Comparison of ENCODE assay signal across 8 cellular contexts in genomic region chr9:127223810-127224177, GRCh38. TPM values are rescaled to one million over a fixed set of nuclear protein-coding genes. Genes with fewer than 3 reads are reported as not detected.
DNase-seq lines count a peak whose midpoint lies in the region; ATAC-seq and TF ChIP-seq lines count a peak whose summit lies in the region.

No MANE protein-coding gene starts in this region.

- DNase-seq in MG63 (no peak), nephron progenitor cell (no peak), MV-4-11 (lab: John Stamatoyannopoulos, UW) (no peak), putamen (ENCODE audit: low spot score) (no peak), NCI-H1436 treated with DMSO at 0.1 percent for 48 hours (lab: John Stamatoyannopoulos, UW) (no peak)

- H4K20me1 ChIP-seq in BLaER1 = peaks cover 16% of the 10 kb centered on the region

- TF ChIP-seq CTCF in nephron progenitor cell (IDR thresholded peaks at IDR 0.05) = no peak

- no peak overlapping the region for H3K9ac ChIP-seq in BLaER1
- H3K9ac ChIP-seq in duodenal mucosa (ENCODE audit: low read depth in 1 of 2, low read length in 2 of 2) = no peak overlapping the region

- H3K9me3 Mint-ChIP-seq in nephron progenitor cell = no peaks in the 10 kb centered on the region

- H3K4me2 ChIP-seq in BLaER1 = peak overlapping the region; percentile 90

- H3K36me3 Mint-ChIP-seq in nephron progenitor cell (ENCODE audit: low read depth) = no peaks in the 10 kb centered on the region

- peaks cover 38% of the 10 kb centered on the region for H3K4me1 ChIP-seq in BLaER1
- peaks cover 0 to 9% of the 10 kb centered on the region in 2 donors for H3K4me1 ChIP-seq in duodenal mucosa (ENCODE audit: control insufficient read depth in 1 of 2, insufficient read depth in 2 of 2, low read length in 2 of 2)

- H3K4me3 Mint-ChIP-seq in nephron progenitor cell = peak overlapping the region; percentile 84

- peaks cover 67% of the 10 kb centered on the region for H3K27me3 Mint-ChIP-seq in nephron progenitor cell (ENCODE audit: low read depth, poor library complexity)

- no peak for ATAC-seq in HG03469 (IDR thresholded peaks at IDR 0.05; ENCODE audit: unreplicated experiment)

- peaks cover 15% of the 10 kb centered on the region for H3K27me3 ChIP-seq in BLaER1
- H3K27me3 ChIP-seq in MG63 = peaks cover 19% of the 10 kb centered on the region
- H3K27me3 ChIP-seq in duodenal mucosa (ENCODE audit: control insufficient read depth in 1 of 2, insufficient read depth in 2 of 2, low read length in 2 of 2) = no peaks in the 10 kb centered on the region

- H3K36me3 ChIP-seq in BLaER1 (no peaks in the 10 kb centered on the region), MG63 (no peaks in the 10 kb centered on the region; the same call in 1 of the 2 replicates), duodenal mucosa (ENCODE audit: control insufficient read depth in 1 of 2, insufficient read depth in 2 of 2, low read length in 2 of 2) (peaks cover 0 to 7% of the 10 kb centered on the region in 2 donors)

- H3K4me1 Mint-ChIP-seq in nephron progenitor cell = peaks cover 26% of the 10 kb centered on the region

- H3K27ac Mint-ChIP-seq in nephron progenitor cell = no peak overlapping the region

- H3K27ac ChIP-seq in BLaER1 (no peak overlapping the region), duodenal mucosa (ENCODE audit: low read depth, low read length) (no peak overlapping the region)

- H3K4me3 ChIP-seq in BLaER1 (peak overlapping the region; percentile 67), MG63 (peak overlapping the region; percentile 55), duodenal mucosa (ENCODE audit: low read depth in 1 of 2, low read length in 2 of 2) (peak overlapping the region; percentile 23 to 79)

- H3K9me3 ChIP-seq in BLaER1 = no peaks in the 10 kb centered on the region
- no peaks in the 10 kb centered on the region for H3K9me3 ChIP-seq in MG63
- no peaks in the 10 kb centered on the region for H3K9me3 ChIP-seq in duodenal mucosa (ENCODE audit: control insufficient read depth in 1 of 2, low read length in 2 of 2)

RNA-seq across cellular contexts. Expression of gene GARNL3, which starts 40.8 kb away (rescaled TPM):
- total RNA-seq in MG63 (2014; rRNA removed; shearing (Covaris generic); ENCODE audit: low replicate concordance) = 0.57 and 1.9 TPM in 2 replicates
